12 cellular contexts compared by ENCODE assay signal in the genomic region with DNA sequence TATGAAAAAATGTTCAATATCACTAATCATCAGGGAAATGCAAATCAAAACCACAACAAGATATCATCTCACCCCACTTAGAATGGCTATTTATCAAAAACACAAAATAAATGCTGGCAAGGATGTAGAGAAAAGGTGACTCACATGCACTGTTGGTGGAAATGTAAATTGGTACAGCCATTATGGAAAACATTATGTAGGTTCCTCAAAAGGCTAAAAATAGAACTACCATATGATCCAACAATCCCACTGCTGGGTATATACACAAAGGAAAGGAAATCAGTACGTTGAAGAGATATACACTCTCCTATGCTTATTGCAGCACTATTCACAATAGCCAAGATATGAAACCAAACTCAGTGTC. TPM values are rescaled to one million over a fixed set of nuclear protein-coding genes. Genes with fewer than 3 reads are reported as not detected.
DNase-seq lines count a peak whose midpoint lies in the region; TF ChIP-seq lines count a peak whose summit lies in the region.
"Had no signal": no experiment of that assay in that cellular context is flagged by ENCODE, and none has a peak within 500 bp of the region (broad histone marks: within the 10 kb centered on the region; RNA-seq: fewer than 3 reads in every experiment).

No MANE protein-coding gene starts in this region.

- no peak overlapping the region for H3K9ac ChIP-seq in trophoblast cell (ENCODE audit: low read length)

- no peak overlapping the region for H2BK120ac ChIP-seq in trophoblast cell (ENCODE audit: insufficient read depth, low read length, poor library complexity)

- H3K14ac ChIP-seq in trophoblast cell (ENCODE audit: low read length), result no peak overlapping the region

- H3K27me3 ChIP-seq in SJSA1 (replicated peaks) (no peaks in the 10 kb centered on the region), trophoblast cell (ENCODE audit: insufficient read depth, low read length) (no peaks in the 10 kb centered on the region), BE2C (no peaks in the 10 kb centered on the region)

- H4K12ac ChIP-seq in trophoblast cell (ENCODE audit: low read depth, low read length), result no peak overlapping the region

- H2BK5ac ChIP-seq in trophoblast cell (ENCODE audit: low read depth, low read length, poor library complexity), result no peak overlapping the region

- H3K4me3 ChIP-seq in HEK293 (ENCODE audit: low read depth, low read length) (no peak overlapping the region), SJSA1 (no peak overlapping the region), fibroblast of pulmonary artery (replicated peaks; ENCODE audit: low read depth, low read length) (no peak overlapping the region), trophoblast cell (ENCODE audit: low read depth, low read length) (no peak overlapping the region), BE2C (ENCODE audit: low read depth, low read length) (no peak overlapping the region)

- H4K8ac ChIP-seq in trophoblast cell (ENCODE audit: low read depth, low read length), result peak overlapping the region; percentile 56

- no peak overlapping the region for H4K91ac ChIP-seq in trophoblast cell (ENCODE audit: low read depth, low read length)

- no peak overlapping the region for H2AK5ac ChIP-seq in trophoblast cell (ENCODE audit: low read length)

- TF ChIP-seq CTCF in HEK293 (tag by site-specific recombination; IDR thresholded peaks at IDR 0.05) (no peak), fibroblast of pulmonary artery (IDR thresholded peaks at IDR 0.05; ENCODE audit: low read length, missing control alignments) (no peak), BE2C (IDR thresholded peaks at IDR 0.05; ENCODE audit: low read depth, low read length) (no peak)

- CTCF ChIA-PET in HEK293 (lab: Yijun Ruan, JAX), result no interaction called here

- H3K23ac ChIP-seq in trophoblast cell (ENCODE audit: low read length), result no peak overlapping the region

- WGBS in trophoblast cell (ENCODE audit: extremely low coverage, insufficient coverage, insufficient read length), result no CpG with 5 or more reads among the region's 1 CpG

- no peak overlapping the region for H3K18ac ChIP-seq in trophoblast cell (ENCODE audit: low read length)

- H3K9me3 ChIP-seq in HEK293 (ENCODE audit: control insufficient read depth, insufficient read depth, low read depth, low read length) (no peaks in the 10 kb centered on the region), SJSA1 (replicated peaks) (no peaks in the 10 kb centered on the region), trophoblast cell (ENCODE audit: insufficient read depth, low read depth, low read length) (no peaks in the 10 kb centered on the region), BE2C (no peaks in the 10 kb centered on the region)

- DNase-seq in SJSA1 (ENCODE audit: low read depth in 1 of 2, low spot score in 2 of 2) (no peak), fibroblast of pulmonary artery (ENCODE audit: low read depth) (peak; percentile 67), trophoblast cell (no peak), BE2C (no peak), CD1c-positive myeloid dendritic cell (ENCODE audit: extremely low spot score) (no peak), posterior vena cava (ENCODE audit: low spot score) (no peak)
- DNase-seq: activated CD8-positive, alpha-beta T cell treated with anti-CD3 and anti-CD28 coated beads, Interleukin-2, amount 10 ng/mL, durations not matched to agents 7 days and 5 days; activated naive CD4-positive, alpha-beta T cell; Calu3; glutamatergic neuron; stimulated activated CD4-positive, alpha-beta T cell treated with anti-CD3 and anti-CD28 coated beads, Interleukin-4, amount 100 ng/mL, for 4 hours had no signal

- intact Hi-C loops in posterior vena cava (cut with DNase I), result no loop called here

- H2BK12ac ChIP-seq in trophoblast cell (ENCODE audit: low read length), result peak overlapping the region; percentile 79

- H3K79me2 ChIP-seq in trophoblast cell (ENCODE audit: control insufficient read depth, insufficient read depth, low read length, poor library complexity), result no peaks in the 10 kb centered on the region

- no peak overlapping the region for H3K4ac ChIP-seq in trophoblast cell (ENCODE audit: low read depth, low read length)

- H3K79me1 ChIP-seq in trophoblast cell (ENCODE audit: low read length), result no peaks in the 10 kb centered on the region

- no peak overlapping the region for H3K4me2 ChIP-seq in trophoblast cell (ENCODE audit: low read length)

- POLR2A ChIA-PET in HEK293 (lab: Yijun Ruan, JAX), result no interaction called here

- H3K4me1 ChIP-seq in HEK293 (ENCODE audit: control insufficient read depth, insufficient read depth, low read length) (no peaks in the 10 kb centered on the region), SJSA1 (replicated peaks) (peaks cover 21% of the 10 kb centered on the region), trophoblast cell (ENCODE audit: control insufficient read depth in 1 of 2, insufficient read depth in 2 of 2, low read length in 2 of 2) (peaks cover 0 to 7% of the 10 kb centered on the region in 2 experiments), BE2C (peaks cover 11% of the 10 kb centered on the region)

- H3K36me3 ChIP-seq in HEK293 (ENCODE audit: control insufficient read depth in 2 of 2, insufficient read depth in 1 of 2, low read length in 2 of 2), result no peaks in the 10 kb centered on the region
- H3K36me3 ChIP-seq in SJSA1, result no peaks in the 10 kb centered on the region
- no peaks in the 10 kb centered on the region for H3K36me3 ChIP-seq in trophoblast cell (ENCODE audit: control insufficient read depth in 1 of 2, insufficient read depth in 2 of 2, low read length in 2 of 2)
- no peaks in the 10 kb centered on the region for H3K36me3 ChIP-seq in BE2C

- H3K27ac ChIP-seq in HEK293 (ENCODE audit: extremely low read depth, low read depth, low read length) (no peak overlapping the region), SJSA1 (peak overlapping the region; percentile 62), trophoblast cell (ENCODE audit: low read depth, low read length) (peak overlapping the region; percentile 90)

- H2AFZ ChIP-seq in trophoblast cell (ENCODE audit: insufficient read depth, low read length, poor library complexity), result no peak overlapping the region

TF ChIP-seq in HEK293, 187 proteins besides CTCF, POLR2A, EP300 and RAD21:
- TF ChIP-seq PRDM10 (tag by site-specific recombination; IDR thresholded peaks at IDR 0.05) (peak; percentile 82), ZNF792 (tag by site-specific recombination; IDR thresholded peaks at IDR 0.05) (0 out of 2 replicates have a peak, but pooled peaks have one; percentile 40), YY2 (tag by site-specific recombination; IDR thresholded peaks at IDR 0.05) (0 out of 2 replicates have a peak, but pooled peaks have one; percentile 36), ZBTB7A (tag by site-specific recombination; IDR thresholded peaks at IDR 0.05; ENCODE audit: low read depth) (no peak)

RNA-seq across cellular contexts. Expression of gene CDK1, which starts 50.2 kb away (rescaled TPM):
- total RNA-seq in SJSA1 (2014; rRNA removed; shearing (Covaris generic)), result 255 and 302 TPM in 2 replicates
- polyA plus RNA-seq in trophoblast cell (2013), result 64.0 and 65.3 TPM in 2 replicates
- polyA plus RNA-seq in BE2C (2012; ENCODE audit: insufficient read depth, insufficient read length, low read depth), result 13.7 TPM
- total RNA-seq in posterior vena cava, result 1 to 10 TPM; 1.1 to 1.3 TPM

Comparison
In these comparisons a context has a peak if more than half of its experiments do, and no peak if none do; other contexts are left out.
1. RNA of gene CDK1, which starts 50.2 kb away (total RNA-seq): 255 to 302 TPM in SJSA1; 1.1 to 1.3 TPM in posterior vena cava; every median in the first group is over 100 times any median in the second.